Comparison of ENCODE assay signal across 8 cellular contexts in genomic region chr3:196632033-196632751, GRCh38. TPM values are rescaled to one million over a fixed set of nuclear protein-coding genes. Genes with fewer than 3 reads are reported as not detected.
DNase-seq lines count a peak whose midpoint lies in the region; ATAC-seq and TF ChIP-seq lines count a peak whose summit lies in the region.

No MANE protein-coding gene starts in this region.

- no peaks in the 10 kb centered on the region for H3K9me3 Mint-ChIP-seq in chondrocyte (ENCODE audit: low read depth)

- peak; percentile 100 for DNase-seq in AML-193 (lab: John Stamatoyannopoulos, UW)
- peak; percentile 67 for DNase-seq in NCI-H460 (ENCODE audit: extremely low read depth, low read depth)
- peak; percentile 78 for DNase-seq in activated CD4-positive, alpha-beta T cell treated with anti-CD3 and anti-CD28 coated beads for 1 hour
- DNase-seq in chondrocyte (ENCODE audit: low spot score): no peak
- DNase-seq in kidney tubule cell (ENCODE audit: low spot score): peak; percentile 80
- DNase-seq in stimulated activated CD4-positive, alpha-beta T cell treated with anti-CD3 and anti-CD28 coated beads, Interleukin-1b, Interleukin-23, amount 100 ng/mL, for 24 hours (ENCODE audit: low read depth in 4 of 4, low spot score in 1 of 4): peak; percentile 62 to 80 (median 70)

- H3K27me3 Mint-ChIP-seq in chondrocyte (ENCODE audit: low read depth): peaks cover 4% of the 10 kb centered on the region

- peak overlapping the region; percentile 82 for H3K27ac Mint-ChIP-seq in chondrocyte (ENCODE audit: unreplicated experiment)

- TF ChIP-seq POLR2A in GM19099 (IDR thresholded peaks at IDR 0.05; ENCODE audit: extremely low read depth, insufficient read length, low read depth): peak; percentile 80

- peak; percentile 60 for TF ChIP-seq CTCF in chondrocyte (IDR thresholded peaks at IDR 0.05)

- H3K4me1 Mint-ChIP-seq in chondrocyte (ENCODE audit: low read depth): peaks cover 12% of the 10 kb centered on the region

- peaks cover 1% of the 10 kb centered on the region for H3K36me3 Mint-ChIP-seq in chondrocyte (ENCODE audit: low read depth)

- H3K4me3 Mint-ChIP-seq in chondrocyte (ENCODE audit: unreplicated experiment): peak overlapping the region; percentile 84

- peak; percentile 45 for ATAC-seq in HG03378 (IDR thresholded peaks at IDR 0.05; ENCODE audit: unreplicated experiment)

RNA-seq across cellular contexts. Expression of gene NRROS, which starts 7.3 kb away (rescaled TPM):
- 0.07 TPM in 1 of 2 replicates, not detected in the other for total RNA-seq in NCI-H460 (2014; rRNA removed; shearing (Covaris generic))
- 0.36 TPM in 1 of 2 replicates, not detected in the other for polyA plus RNA-seq in NCI-H460 (2014; cell fraction: nucleus; rRNA removed)
- 0.38 to 0.50 TPM in 2 of 3 replicates, not detected in the other for total RNA-seq in chondrocyte
